In genomic region chrX:134568617-134569016, GRCh38 we compare ENCODE assay signal across 21 cellular contexts.
"Had no signal": no experiment of that assay in that cellular context is flagged by ENCODE, and none has a peak within 500 bp of the region (broad histone marks: within the 10 kb centered on the region; RNA-seq: fewer than 3 reads in every experiment).

No MANE protein-coding gene starts in this region.

- FAIRE-seq: endometrium had no signal

- H3K36me3 ChIP-seq: esophagus squamous epithelium, sigmoid colon, stomach, thoracic aorta, transverse colon had no signal

- H2AFZ ChIP-seq: hepatocyte had no signal

- H3K27ac Mint-ChIP-seq: natural killer cell treated with Interleukin-12 subunit alpha and Interleukin-12 subunit beta and Interleukin-15 and Interleukin-18, amount 100 ng/mL, for 72 hours had no signal

- H3K4me3 ChIP-seq: esophagus squamous epithelium, hepatocyte, lung, sigmoid colon, skin epidermis, stomach, thoracic aorta, transverse colon had no signal

- DNase-seq: effector memory CD4-positive, alpha-beta T cell; esophagus squamous epithelium; foreskin fibroblast; head of caudate nucleus; left colon; left ventricle myocardium superior; mesenchymal stem cell; midbrain; sigmoid colon; stimulated activated CD4-positive, alpha-beta T cell treated with anti-CD3 and anti-CD28 coated beads, Interleukin-2, amount 100 ng/mL, for 24 hours; stimulated activated CD4-positive, alpha-beta T cell treated with anti-CD3 and anti-CD28 coated beads, Interleukin-4, amount 100 ng/mL, for 4 hours; stimulated activated naive CD4-positive, alpha-beta T cell; stomach; substantia nigra; transverse colon had no signal

- H3K9me3 Mint-ChIP-seq: natural killer cell treated with Interleukin-12 subunit alpha and Interleukin-12 subunit beta and Interleukin-15 and Interleukin-18, amount 100 ng/mL, for 72 hours had no signal

- ATAC-seq: left colon; left ventricle myocardium superior; natural killer cell treated with Interleukin-12 subunit alpha and Interleukin-12 subunit beta and Interleukin-15 and Interleukin-18, amount 100 ng/mL, for 72 hours had no signal

- H3K36me3 Mint-ChIP-seq: natural killer cell treated with Interleukin-12 subunit alpha and Interleukin-12 subunit beta and Interleukin-15 and Interleukin-18, amount 100 ng/mL, for 72 hours had no signal

- H3K4me1 ChIP-seq: esophagus squamous epithelium, sigmoid colon, stomach, transverse colon had no signal

- H3K27ac ChIP-seq: esophagus squamous epithelium, hepatocyte, sigmoid colon, skin epidermis, stomach, thoracic aorta, transverse colon had no signal

- H3K4me2 ChIP-seq: hepatocyte had no signal

- H3K4me3 Mint-ChIP-seq: natural killer cell treated with Interleukin-12 subunit alpha and Interleukin-12 subunit beta and Interleukin-15 and Interleukin-18, amount 100 ng/mL, for 72 hours had no signal

- H3K79me2 ChIP-seq: hepatocyte had no signal

- H3K27me3 ChIP-seq: hepatocyte, sigmoid colon, stomach, transverse colon had no signal

- H3K9me3 ChIP-seq: esophagus squamous epithelium, sigmoid colon, stomach, thoracic aorta, transverse colon had no signal
